Comparison of ENCODE assay signal across 7 cellular contexts in genomic region chr16:58736341-58736740, GRCh38. TPM values are rescaled to one million over a fixed set of nuclear protein-coding genes. Genes with fewer than 3 reads are reported as not detected.
DNase-seq lines count a peak whose midpoint lies in the region; ATAC-seq, FAIRE-seq and TF ChIP-seq lines count a peak whose summit lies in the region.
"Not testable (repeated sequence)": the region's sequence is repeated elsewhere in the genome, so short reads cannot be mapped to it uniquely, and the experiment has no call there.

No MANE protein-coding gene starts in this region.

- H3K79me2 ChIP-seq in GM23338 (replicated peaks; ENCODE audit: insufficient read depth): peaks cover 26% of the 10 kb centered on the region
- peaks cover 28% of the 10 kb centered on the region for H3K79me2 ChIP-seq in keratinocyte (ENCODE audit: control insufficient read depth, insufficient read depth, low read length)

- not testable (repeated sequence) for H3K9me3 Mint-ChIP-seq in GM23338; activated naive CD8-positive, alpha-beta T cell (ENCODE audit: low read depth); nephron

- ATAC-seq in GM23338: not testable (repeated sequence)

- H3K4me1 Mint-ChIP-seq in GM23338 (peaks cover 18% of the 10 kb centered on the region), nephron (peaks cover 12% of the 10 kb centered on the region)
- peaks cover 25% of the 10 kb centered on the region for H3K4me1 Mint-ChIP-seq in activated naive CD8-positive, alpha-beta T cell (ENCODE audit: low read depth)

- H3K27me3 ChIP-seq in GM23338 (ENCODE audit: insufficient read depth); bronchial epithelial cell (ENCODE audit: control insufficient read depth, insufficient read depth, low read length); esophagus squamous epithelium; keratinocyte (ENCODE audit: control insufficient read depth, extremely low read depth, insufficient read depth, low read length): not testable (repeated sequence)

- H3K4me1 ChIP-seq in GM23338 (ENCODE audit: insufficient read depth) (peaks cover 13% of the 10 kb centered on the region; the same call in 1 of the 2 replicates), esophagus squamous epithelium (peaks cover 16 to 44% (median 18%) of the 10 kb centered on the region in 3 donors), keratinocyte (ENCODE audit: control insufficient read depth, extremely low read depth, insufficient read depth, low read length) (peaks cover 35% of the 10 kb centered on the region)

- FAIRE-seq in bronchial epithelial cell (lab: Jason Lieb, UNC); keratinocyte (lab: Jason Lieb, UNC): not testable (repeated sequence)

- intact Hi-C loops in esophagus squamous epithelium (cut with DNase I): not testable (repeated sequence)

- H3K27me3 Mint-ChIP-seq in GM23338 (ENCODE audit: insufficient read depth, low read depth, poor library complexity); activated naive CD8-positive, alpha-beta T cell: not testable (repeated sequence)
- H3K27me3 Mint-ChIP-seq in nephron (ENCODE audit: low read depth): peaks cover 11% of the 10 kb centered on the region

- not testable (repeated sequence) for H3K9ac ChIP-seq in keratinocyte (ENCODE audit: control insufficient read depth, extremely low read depth, insufficient read depth, low read length)

- H3K36me3 ChIP-seq in GM23338 (ENCODE audit: insufficient read depth); bronchial epithelial cell (ENCODE audit: control insufficient read depth, insufficient read depth, low read length); esophagus squamous epithelium; keratinocyte (ENCODE audit: control insufficient read depth in 2 of 2, extremely low read depth in 1 of 2, insufficient read depth in 2 of 2, low read length in 2 of 2): not testable (repeated sequence)

- not testable (repeated sequence) for H3K9me3 ChIP-seq in esophagus squamous epithelium; keratinocyte (ENCODE audit: control insufficient read depth, low read depth, low read length)

- TF ChIP-seq POLR2A in esophagus squamous epithelium (IDR thresholded peaks at IDR 0.05): not testable (repeated sequence)

- not testable (repeated sequence) for H3K36me3 Mint-ChIP-seq in GM23338 (ENCODE audit: low read depth); activated naive CD8-positive, alpha-beta T cell; nephron (ENCODE audit: low read depth)

- not testable (repeated sequence) for H3K9me1 ChIP-seq in keratinocyte (ENCODE audit: control insufficient read depth, extremely low read depth, insufficient read depth, low read length)

- H2AFZ ChIP-seq in GM23338: peak overlapping the region; percentile 57
- H2AFZ ChIP-seq in keratinocyte (ENCODE audit: control insufficient read depth, low read length): peak overlapping the region; percentile 61

- not testable (repeated sequence) for DNase-seq in GM23338 (ENCODE audit: low spot score); esophagus squamous epithelium (lab: John Stamatoyannopoulos, UW); keratinocyte (ENCODE audit: low read depth, low spot score)
- DNase-seq in bronchial epithelial cell (ENCODE audit: low read depth): peak; percentile 57

- not testable (repeated sequence) for H3K9me2 ChIP-seq in GM23338 (ENCODE audit: insufficient read depth)

- H3K4me2 ChIP-seq in GM23338; keratinocyte (ENCODE audit: control insufficient read depth, extremely low read depth, insufficient read depth, low read depth, low read length): not testable (repeated sequence)

- H3K4me3 ChIP-seq in GM23338; bronchial epithelial cell (ENCODE audit: low read depth, low read length); esophagus squamous epithelium; keratinocyte (ENCODE audit: control insufficient read depth in 2 of 3, extremely low read depth in 1 of 3, insufficient read depth in 2 of 3, low read depth in 1 of 3, low read length in 3 of 3): not testable (repeated sequence)

- H3K27ac Mint-ChIP-seq in GM23338; activated naive CD8-positive, alpha-beta T cell; nephron: not testable (repeated sequence)

- H3K4me3 Mint-ChIP-seq in GM23338: not testable (repeated sequence)
- peak overlapping the region; percentile 46 for H3K4me3 Mint-ChIP-seq in activated naive CD8-positive, alpha-beta T cell
- H3K4me3 Mint-ChIP-seq in nephron: peak overlapping the region; percentile 54 to 82 (median 72)

- not testable (repeated sequence) for TF ChIP-seq CTCF in 22Rv1 (IDR thresholded peaks at IDR 0.05); GM23338 (conservative IDR thresholded peaks at IDR 0.05; ENCODE audit: low read depth in 2 of 2); bronchial epithelial cell (IDR thresholded peaks at IDR 0.05; ENCODE audit: insufficient read depth, low read length, severe bottlenecking); esophagus squamous epithelium (IDR thresholded peaks at IDR 0.05); keratinocyte (optimal IDR thresholded peaks at IDR 0.05 in 1 of 3, IDR thresholded peaks at IDR 0.05 in 1 of 3, conservative IDR thresholded peaks at IDR 0.05 in 1 of 3; ENCODE audit: extremely low read depth in 1 of 3, insufficient read depth in 2 of 3, low read length in 3 of 3); nephron (IDR thresholded peaks at IDR 0.05; ENCODE audit: unreplicated experiment in 3 of 3)

- H4K20me1 ChIP-seq in GM23338 (replicated peaks; ENCODE audit: insufficient read depth); keratinocyte (ENCODE audit: control insufficient read depth, extremely low read depth, insufficient read depth, low read length): not testable (repeated sequence)

- 60 to 63% methylated on average over 3 of the region's 3 CpGs for WGBS in esophagus squamous epithelium, 2 donors

- H3K27ac ChIP-seq in 22Rv1 (peak overlapping the region; percentile 65), esophagus squamous epithelium (peak overlapping the region in 3 of 4 donors; percentile 50 to 82 (median 50))
- not testable (repeated sequence) for H3K27ac ChIP-seq in GM23338 (ENCODE audit: low read depth); keratinocyte (ENCODE audit: control insufficient read depth, insufficient read depth, low read length)

- not testable (repeated sequence) for H3F3A ChIP-seq in GM23338 (replicated peaks; ENCODE audit: low read depth)

- dilution Hi-C loops in keratinocyte (cut with MboI; ENCODE audit: extremely low pct_ligation_motif_present, low sequenced_read_pairs): not testable (repeated sequence)

RNA-seq across cellular contexts. Expression of gene GOT2, which starts 2.2 kb away (rescaled TPM):
- total RNA-seq in GM23338 (2014; rRNA removed; shearing (Covaris generic)): 177 and 205 TPM in 2 replicates
- polyA plus RNA-seq in GM23338 (2016; fragmentation: Nextera tagmentation; extraction: Ambion mirVana) (130 and 133 TPM in 2 replicates), keratinocyte (46.2 to 174 TPM (median 99.2 TPM) in 3 replicates)
- total RNA-seq in bronchial epithelial cell (30.3 and 31.3 TPM in 2 replicates), esophagus squamous epithelium (100 to 1,000 TPM in 3 of 4 donors, 10 to 100 TPM in 1; 67.5 to 172 (median 110) TPM)
- 30.6 TPM for polyA plus RNA-seq in keratinocyte (2011; ENCODE audit: low read depth)
- 141 and 184 TPM in 2 replicates for polyA plus RNA-seq in keratinocyte (2011; cell fraction: cytosol; rRNA removed)
- 153 and 156 TPM in 2 replicates for polyA plus RNA-seq in keratinocyte (2011; cell fraction: nucleus; rRNA removed)
- 81.5 and 149 TPM in 2 replicates for polyA plus RNA-seq in keratinocyte (2012; ENCODE audit: low replicate concordance)
- polyA minus RNA-seq in keratinocyte: 55.8 to 120 TPM (median 100 TPM) in 3 replicates
- 196 TPM for polyA minus RNA-seq in keratinocyte (2011; cell fraction: cytosol; rRNA and poly(A)+ RNA removed)
- 52.1 and 90.0 TPM in 2 replicates for polyA minus RNA-seq in keratinocyte (2011; cell fraction: nucleus; rRNA and poly(A)+ RNA removed)

RNA-seq across cellular contexts. Expression of gene SLC38A7, which starts 51.8 kb away (rescaled TPM):
- 22.9 and 27.8 TPM in 2 replicates for total RNA-seq in GM23338 (2014; rRNA removed; shearing (Covaris generic))
- polyA plus RNA-seq in GM23338 (2016; fragmentation: Nextera tagmentation; extraction: Ambion mirVana): 13.6 and 13.9 TPM in 2 replicates
- 23.4 and 27.9 TPM in 2 replicates for total RNA-seq in bronchial epithelial cell
- total RNA-seq in esophagus squamous epithelium: 10 to 100 TPM in 3 of 4 donors, 1 to 10 TPM in 1; 9.1 to 15.6 (median 13.1) TPM
- 11.2 to 18.9 TPM (median 18.2 TPM) in 3 replicates for polyA plus RNA-seq in keratinocyte
- polyA plus RNA-seq in keratinocyte (2011; ENCODE audit: low read depth): 3.2 TPM
- 9.1 and 9.4 TPM in 2 replicates for polyA plus RNA-seq in keratinocyte (2011; cell fraction: cytosol; rRNA removed)
- 44.7 and 54.0 TPM in 2 replicates for polyA plus RNA-seq in keratinocyte (2011; cell fraction: nucleus; rRNA removed)
- 7.3 and 16.0 TPM in 2 replicates for polyA plus RNA-seq in keratinocyte (2012; ENCODE audit: low replicate concordance)
- polyA minus RNA-seq in keratinocyte: 33.2 to 44.3 TPM (median 35.5 TPM) in 3 replicates
- 40.7 TPM for polyA minus RNA-seq in keratinocyte (2011; cell fraction: cytosol; rRNA and poly(A)+ RNA removed)
- polyA minus RNA-seq in keratinocyte (2011; cell fraction: nucleus; rRNA and poly(A)+ RNA removed): 47.4 and 49.0 TPM in 2 replicates
